21 cellular contexts compared by ENCODE assay signal in genomic region chr4:80054375-80054774, GRCh38. TPM values are rescaled to one million over a fixed set of nuclear protein-coding genes. Genes with fewer than 3 reads are reported as not detected.
DNase-seq lines count a peak whose midpoint lies in the region; ATAC-seq, FAIRE-seq and TF ChIP-seq lines count a peak whose summit lies in the region.
"Had no signal": no experiment of that assay in that cellular context is flagged by ENCODE, and none has a peak within 500 bp of the region (broad histone marks: within the 10 kb centered on the region; RNA-seq: fewer than 3 reads in every experiment).

No MANE protein-coding gene starts in this region.

- H3K4me3 Mint-ChIP-seq in naive thymus-derived CD8-positive, alpha-beta T cell = no peak overlapping the region

- FAIRE-seq in keratinocyte (lab: Jason Lieb, UNC) = peak; percentile 17
- FAIRE-seq: GM18507 had no signal

- H3K4me3 ChIP-seq in SK-N-SH (ENCODE audit: low read depth in 2 of 2, low read length in 1 of 2) (no peak overlapping the region), adipocyte (ENCODE audit: low read length) (no peak overlapping the region), keratinocyte (ENCODE audit: control insufficient read depth in 2 of 3, extremely low read depth in 1 of 3, insufficient read depth in 2 of 3, low read depth in 1 of 3, low read length in 3 of 3) (no peak overlapping the region)
- H3K4me3 ChIP-seq: BLaER1 treated with 17β-estradiol and CSF1 and Interleukin-3, amounts not matched to agents 10 nM and 100 nM; MG63; Peyer's patch had no signal

- DNase-seq in SK-N-SH (no peak), adipocyte (ENCODE audit: low read depth) (no peak), keratinocyte (ENCODE audit: low read depth, low spot score) (no peak)
- DNase-seq in naive thymus-derived CD8-positive, alpha-beta T cell = no peak
- DNase-seq: 8988T, COR-L47, DMS153, KBM-7, MG63, NCI-H1092 treated with DMSO at 0.1 percent for 48 hours, NCI-H187 treated with DMSO at 0.1 percent for 48 hours, NCI-H774, Peyer's patch, Right ventricle myocardium superior had no signal

- POLR2A ChIA-PET in SK-N-SH (lab: Yijun Ruan, JAX) = no interaction called here
- POLR2A ChIA-PET in naive thymus-derived CD8-positive, alpha-beta T cell (lab: Charles Lee) = no interaction called here

- peaks cover 9 to 37% (median 14%) of the 10 kb centered on the region in 4 donors for H3K4me1 Mint-ChIP-seq in naive thymus-derived CD8-positive, alpha-beta T cell

- no peaks in the 10 kb centered on the region for H3K27me3 Mint-ChIP-seq in naive thymus-derived CD8-positive, alpha-beta T cell

- no peak for TF ChIP-seq EP300 in SK-N-SH (IDR thresholded peaks at IDR 0.05; ENCODE audit: borderline replicate concordance in 1 of 2, low read depth in 1 of 2, low read length in 1 of 2)

- H3K36me3 Mint-ChIP-seq in naive thymus-derived CD8-positive, alpha-beta T cell = peaks cover 14 to 54% (median 40%) of the 10 kb centered on the region in 3 donors

- peak overlapping the region in 2 of 10 donors; percentile 7 to 11 for H3K27ac Mint-ChIP-seq in naive thymus-derived CD8-positive, alpha-beta T cell

- H3K9me1 ChIP-seq in keratinocyte (ENCODE audit: control insufficient read depth, extremely low read depth, insufficient read depth, low read length) = no peaks in the 10 kb centered on the region

- H3K36me3 ChIP-seq in SK-N-SH (replicated peaks in 1 of 2; ENCODE audit: control insufficient read depth in 1 of 2, insufficient read depth in 2 of 2, low read length in 1 of 2) (peaks cover 80 to 97% of the 10 kb centered on the region in 2 experiments), adipocyte (ENCODE audit: control insufficient read depth, insufficient read depth, low read length, severe bottlenecking) (peaks cover 72% of the 10 kb centered on the region), keratinocyte (ENCODE audit: control insufficient read depth in 2 of 2, extremely low read depth in 1 of 2, insufficient read depth in 2 of 2, low read length in 2 of 2) (peaks cover 15 to 22% of the 10 kb centered on the region in 2 experiments)

- H4K20me1 ChIP-seq in SK-N-SH (ENCODE audit: insufficient read depth) (no peaks in the 10 kb centered on the region), keratinocyte (ENCODE audit: control insufficient read depth, extremely low read depth, insufficient read depth, low read length) (no peaks in the 10 kb centered on the region)

- no peaks in the 10 kb centered on the region for H3K27me3 ChIP-seq in SK-N-SH (ENCODE audit: insufficient read depth)
- no peaks in the 10 kb centered on the region for H3K27me3 ChIP-seq in adipocyte (replicated peaks; ENCODE audit: control insufficient read depth, insufficient read depth, low read length)
- H3K27me3 ChIP-seq in keratinocyte (ENCODE audit: control insufficient read depth, extremely low read depth, insufficient read depth, low read length) = no peaks in the 10 kb centered on the region
- H3K27me3 ChIP-seq: BLaER1 treated with 17β-estradiol and CSF1 and Interleukin-3, amounts not matched to agents 10 nM and 100 nM; MG63; Peyer's patch had no signal

- H3K9ac ChIP-seq in SK-N-SH (no peak overlapping the region), adipocyte (ENCODE audit: low read length) (peak overlapping the region; percentile 40), keratinocyte (ENCODE audit: control insufficient read depth, extremely low read depth, insufficient read depth, low read length) (no peak overlapping the region)

- no peak overlapping the region for H3K4me2 ChIP-seq in SK-N-SH
- H3K4me2 ChIP-seq in keratinocyte (ENCODE audit: control insufficient read depth, extremely low read depth, insufficient read depth, low read depth, low read length) = no peak overlapping the region
- H3K4me2 ChIP-seq: BLaER1 treated with 17β-estradiol and CSF1 and Interleukin-3, amounts not matched to agents 10 nM and 100 nM had no signal

- H2AFZ ChIP-seq in SK-N-SH (ENCODE audit: low read depth) (no peak overlapping the region), keratinocyte (ENCODE audit: control insufficient read depth, low read length) (no peak overlapping the region)

- H3F3A ChIP-seq in SK-N-SH (replicated peaks; ENCODE audit: insufficient read depth) = peaks cover 12% of the 10 kb centered on the region

- H3K79me2 ChIP-seq in SK-N-SH (ENCODE audit: insufficient read depth) = peaks cover 93% of the 10 kb centered on the region
- peaks cover 52% of the 10 kb centered on the region for H3K79me2 ChIP-seq in keratinocyte (ENCODE audit: control insufficient read depth, insufficient read depth, low read length)

- no peaks in the 10 kb centered on the region for H3K9me3 Mint-ChIP-seq in naive thymus-derived CD8-positive, alpha-beta T cell

- peak overlapping the region; percentile 19 to 85 for H3K27ac ChIP-seq in SK-N-SH (ENCODE audit: low read depth in 2 of 2, low read length in 1 of 2)
- no peak overlapping the region for H3K27ac ChIP-seq in keratinocyte (ENCODE audit: control insufficient read depth, insufficient read depth, low read length)
- H3K27ac ChIP-seq: BLaER1 treated with 17β-estradiol and CSF1 and Interleukin-3, amounts not matched to agents 10 nM and 100 nM; Peyer's patch had no signal

- TF ChIP-seq CTCF in SK-N-SH (IDR thresholded peaks at IDR 0.05) (no peak), keratinocyte (optimal IDR thresholded peaks at IDR 0.05 in 1 of 3, IDR thresholded peaks at IDR 0.05 in 1 of 3, conservative IDR thresholded peaks at IDR 0.05 in 1 of 3; ENCODE audit: extremely low read depth in 1 of 3, insufficient read depth in 2 of 3, low read length in 3 of 3) (no peak)

- CTCF ChIA-PET in SK-N-SH (lab: Yijun Ruan, JAX) = no interaction called here

- TF ChIP-seq RAD21 in SK-N-SH (IDR thresholded peaks at IDR 0.05; ENCODE audit: low read length) = no peak

- H3K4me1 ChIP-seq in SK-N-SH (ENCODE audit: control insufficient read depth in 1 of 2, insufficient read depth in 2 of 2, low read depth in 1 of 2, low read length in 1 of 2) (peaks cover 17 to 19% of the 10 kb centered on the region in 2 experiments; a peak in 3 of 4 replicates), adipocyte (ENCODE audit: control insufficient read depth, insufficient read depth, low read length) (peaks cover 51% of the 10 kb centered on the region), keratinocyte (ENCODE audit: control insufficient read depth, extremely low read depth, insufficient read depth, low read length) (no peaks in the 10 kb centered on the region)

- dilution Hi-C loops in keratinocyte (cut with MboI; ENCODE audit: extremely low pct_ligation_motif_present, low sequenced_read_pairs) = no loop called here

- ATAC-seq in SK-N-SH treated with all-trans-retinoic acid at 6 μM for 48 hours = no peak
- no peak for ATAC-seq in GM19463 (IDR thresholded peaks at IDR 0.05; ENCODE audit: unreplicated experiment)
- ATAC-seq in HG03097 (IDR thresholded peaks at IDR 0.05; ENCODE audit: low FRiP score, unreplicated experiment) = no peak
- ATAC-seq in naive thymus-derived CD8-positive, alpha-beta T cell = no peak
- no peak for ATAC-seq in HG02763 (IDR thresholded peaks at IDR 0.05; ENCODE audit: unreplicated experiment)
- ATAC-seq: HCT116 had no signal

- 83% methylated on average over 4 of the region's 4 CpGs for WGBS in SK-N-SH (ENCODE audit: low lambda C conversion rate)

- H3K9me3 ChIP-seq in SK-N-SH (no peaks in the 10 kb centered on the region), adipocyte (ENCODE audit: control insufficient read depth, low read length) (no peaks in the 10 kb centered on the region), keratinocyte (ENCODE audit: control insufficient read depth, low read depth, low read length) (no peaks in the 10 kb centered on the region)
- H3K9me3 ChIP-seq: BLaER1 treated with 17β-estradiol and CSF1 and Interleukin-3, amounts not matched to agents 10 nM and 100 nM; MG63; Peyer's patch had no signal

- H3K9me2 ChIP-seq in SK-N-SH = no peaks in the 10 kb centered on the region

TF ChIP-seq in SK-N-SH, 30 proteins besides CTCF, POLR2A, EP300 and RAD21 (continues in another document):
- TF ChIP-seq RFX5 (IDR thresholded peaks at IDR 0.05; ENCODE audit: low read length) = no peak
- no peak for TF ChIP-seq NFIC (IDR thresholded peaks at IDR 0.05; ENCODE audit: borderline replicate concordance)
- TF ChIP-seq TAF1 (IDR thresholded peaks at IDR 0.05; ENCODE audit: borderline replicate concordance, low read depth, low read length) = no peak

TF ChIP-seq in SK-N-SH treated with all-trans-retinoic acid at 6 μM for 48 hours, 23 proteins besides CTCF, POLR2A, EP300 and RAD21 (continues in another document):
- TF ChIP-seq TCF4 (CRISPR knock-in tag; IDR thresholded peaks at IDR 0.05; ENCODE audit: borderline replicate concordance) = no peak

RNA-seq across cellular contexts. Expression of gene ANTXR2, which starts 18.7 kb away (rescaled TPM):
- polyA plus RNA-seq in SK-N-SH (2012; rRNA removed) (48.8 and 60.7 TPM in 2 replicates), keratinocyte (41.3 to 109 TPM (median 89.1 TPM) in 3 replicates)
- 87.3 and 97.5 TPM in 2 replicates for polyA plus RNA-seq in SK-N-SH (2012; cell fraction: cytosol; rRNA removed)
- 24.9 and 72.8 TPM in 2 replicates for polyA plus RNA-seq in SK-N-SH (2012; cell fraction: nucleus; rRNA removed)
- polyA plus RNA-seq in keratinocyte (2011; ENCODE audit: low read depth) = 36.7 TPM
- polyA plus RNA-seq in keratinocyte (2011; cell fraction: cytosol; rRNA removed) = 22.9 and 39.5 TPM in 2 replicates
- polyA plus RNA-seq in keratinocyte (2011; cell fraction: nucleus; rRNA removed) = 109 and 142 TPM in 2 replicates
- 23.2 and 154 TPM in 2 replicates for polyA plus RNA-seq in keratinocyte (2012; ENCODE audit: low replicate concordance)
- polyA minus RNA-seq in keratinocyte = 25.4 to 104 TPM (median 30.3 TPM) in 3 replicates
- 18.2 TPM for polyA minus RNA-seq in keratinocyte (2011; cell fraction: cytosol; rRNA and poly(A)+ RNA removed)
- 93.2 and 218 TPM in 2 replicates for polyA minus RNA-seq in keratinocyte (2011; cell fraction: nucleus; rRNA and poly(A)+ RNA removed)
- 10 to 100 TPM; 19.3 to 21.9 TPM for total RNA-seq in naive thymus-derived CD8-positive, alpha-beta T cell
- polyA plus RNA-seq in naive thymus-derived CD8-positive, alpha-beta T cell = 10 to 100 TPM; 11.4 to 22.1 (median 11.5) TPM
